Comparison of ENCODE assay signal across 9 cellular contexts in the genomic region with DNA sequence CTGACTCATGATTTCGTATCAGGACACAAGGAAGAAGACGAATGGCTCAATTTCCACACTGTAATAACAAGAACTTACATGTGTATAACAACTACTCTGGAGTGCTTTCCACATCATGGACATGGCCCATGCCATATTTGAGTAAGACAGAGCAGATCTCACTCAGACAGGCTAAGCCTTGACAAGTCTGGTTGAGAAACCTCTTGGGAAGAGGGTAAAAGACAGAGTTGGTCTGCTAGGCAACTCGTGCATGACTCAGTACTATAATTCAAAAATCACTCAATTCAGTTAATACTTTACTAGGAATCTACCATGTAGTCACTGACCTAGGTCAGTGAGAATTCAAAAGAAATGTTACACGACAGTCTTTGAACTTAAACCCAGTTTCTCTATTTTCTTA. TPM values are rescaled to one million over a fixed set of nuclear protein-coding genes. Genes with fewer than 3 reads are reported as not detected.
DNase-seq lines count a peak whose midpoint lies in the region; ATAC-seq and TF ChIP-seq lines count a peak whose summit lies in the region.
"Had no signal": no experiment of that assay in that cellular context is flagged by ENCODE, and none has a peak within 500 bp of the region (broad histone marks: within the 10 kb centered on the region; RNA-seq: fewer than 3 reads in every experiment).

No MANE protein-coding gene starts in this region.

- H3K27me3 ChIP-seq in spleen (replicated peaks in 1 of 7) = no peaks in the 10 kb centered on the region

- no peak for TF ChIP-seq CTCF in spleen (IDR thresholded peaks at IDR 0.05 in 8 of 11, conservative IDR thresholded peaks at IDR 0.05 in 3 of 11)

- H3K4me1 ChIP-seq in spleen = peaks cover 0 to 4% (median under 1%) of the 10 kb centered on the region in 6 donors

- DNase-seq in ELR (ENCODE audit: low read depth) = peak; percentile 43
- DNase-seq in fibroblast of peridontal ligament (ENCODE audit: extremely low read depth) = peak; percentile 81
- no peak for DNase-seq in spleen
- no peak for DNase-seq in RPMI8226
- no peak for DNase-seq in NCI-H510A treated with DMSO at 0.1 percent for 48 hours (lab: John Stamatoyannopoulos, UW)
- no peak for DNase-seq in NCI-H1694 (lab: John Stamatoyannopoulos, UW)

- peak; percentile 94 for ATAC-seq in GM21447 (IDR thresholded peaks at IDR 0.05; ENCODE audit: unreplicated experiment)
- ATAC-seq in HG03439 (IDR thresholded peaks at IDR 0.05; ENCODE audit: unreplicated experiment) = peak; percentile 85

- H3K36me3 ChIP-seq in spleen = peaks cover 3 to 72% (median 40%) of the 10 kb centered on the region in 6 donors

- TF ChIP-seq POLR2A in spleen (IDR thresholded peaks at IDR 0.05) = no peak

- peaks cover 0 to 3% (median 0%) of the 10 kb centered on the region in 8 donors for H3K9me3 ChIP-seq in spleen
- H3K9me3 ChIP-seq: neutrophil had no signal

- no peak overlapping the region for H3K27ac ChIP-seq in spleen
- H3K27ac ChIP-seq: neutrophil had no signal

- intact Hi-C loops in spleen (cut with DNase I; ENCODE audit: low total_unique reads) = no loop called here

- H3K4me3 ChIP-seq in spleen = no peak overlapping the region

- WGBS in spleen, 5 donors = 61 to 85% (median 76%) methylated on average over 4 of the region's 4 CpGs

RNA-seq across cellular contexts. Expression of a gene that starts 5.7 kb away (rescaled TPM):
- total RNA-seq in spleen = 10 to 100 TPM in 5 of 7 donors, 1 to 10 TPM in 2; 7.5 to 13.1 (median 10.8) TPM
- polyA plus RNA-seq in spleen = 1 to 10 TPM; 1.6 to 4.0 (median 2.3) TPM

RNA-seq across cellular contexts. Expression of a gene that starts 38.8 kb away (rescaled TPM):
- 10 to 100 TPM; 42.5 to 98.9 (median 64.0) TPM for total RNA-seq in spleen
- 10 to 100 TPM; 18.3 to 24.5 (median 19.2) TPM for polyA plus RNA-seq in spleen

RNA-seq across cellular contexts. Expression of a gene that starts 43.6 kb away (rescaled TPM):
- 10 to 100 TPM; 13.9 to 24.7 (median 21.9) TPM for total RNA-seq in spleen
- 10 to 100 TPM in 1 of 3 donors, 1 to 10 TPM in 2; 4.7 to 10.4 (median 6.1) TPM for polyA plus RNA-seq in spleen

Comparison
In these comparisons a context has a peak if more than half of its experiments do, and no peak if none do; other contexts are left out.
1. DNase-seq: peak in ELR (single experiment) and fibroblast of peridontal ligament (single experiment); none in spleen (single experiment), RPMI8226 (single experiment), NCI-H510A treated with DMSO at 0.1 percent for 48 hours (single experiment) and NCI-H1694 (single experiment).